17 cellular contexts compared by ENCODE assay signal in genomic region chr2:30371028-30371708, GRCh38.
DNase-seq lines count a peak whose midpoint lies in the region; ATAC-seq, FAIRE-seq and TF ChIP-seq lines count a peak whose summit lies in the region.
"Had no signal": no experiment of that assay in that cellular context is flagged by ENCODE, and none has a peak within 500 bp of the region (broad histone marks: within the 10 kb centered on the region; RNA-seq: fewer than 3 reads in every experiment).

No MANE protein-coding gene starts in this region.

- H3K9me3 ChIP-seq in kidney (ENCODE audit: control insufficient read depth in 1 of 2, low read length in 2 of 2) (no peaks in the 10 kb centered on the region), thoracic aorta (no peaks in the 10 kb centered on the region), upper lobe of left lung (no peaks in the 10 kb centered on the region)

- H3K36me3 ChIP-seq in kidney (ENCODE audit: control insufficient read depth in 1 of 2, insufficient read depth in 2 of 2, low read length in 2 of 2) (no peaks in the 10 kb centered on the region), thoracic aorta (no peaks in the 10 kb centered on the region), upper lobe of left lung (no peaks in the 10 kb centered on the region)

- no peak for TF ChIP-seq CTCF in kidney (IDR thresholded peaks at IDR 0.05; ENCODE audit: borderline replicate concordance, extremely low read depth, insufficient read depth)
- no peak for TF ChIP-seq CTCF in thoracic aorta (IDR thresholded peaks at IDR 0.05)
- no peak for TF ChIP-seq CTCF in upper lobe of left lung (IDR thresholded peaks at IDR 0.05)

- no peak overlapping the region for H3K4me3 Mint-ChIP-seq in activated naive CD8-positive, alpha-beta T cell treated with anti-CD3 and anti-CD28 coated beads, Interleukin-2, amount 50 U/mL, for 24 hours
- H3K4me3 Mint-ChIP-seq in activated naive CD8-positive, alpha-beta T cell treated with anti-CD3 and anti-CD28 coated beads for 36 hours: no peak overlapping the region
- H3K4me3 Mint-ChIP-seq in activated T-helper 1 cell treated with anti-CD3 and anti-CD28 coated beads, Interleukin-12 subunit alpha, Interleukin-12 subunit beta, Interleukin-2, Interleukin-4 antibody, amounts not matched to agents 30 ng/mL and 10 ng/mL and 1 ng/mL, durations not matched to agents 14 hours and 24 hours and 36 hours: no peak overlapping the region
- H3K4me3 Mint-ChIP-seq: CD8-positive, alpha-beta T cell had no signal

- no peaks in the 10 kb centered on the region for H3K27me3 ChIP-seq in thoracic aorta (replicated peaks; ENCODE audit: insufficient read depth)
- H3K27me3 ChIP-seq in upper lobe of left lung: no peaks in the 10 kb centered on the region

- intact Hi-C loops in activated T-helper 1 cell treated with anti-CD3 and anti-CD28 coated beads, Interleukin-12 subunit alpha, Interleukin-12 subunit beta, Interleukin-2, Interleukin-4 antibody, amounts not matched to agents 30 ng/mL and 10 ng/mL and 1 ng/mL, durations not matched to agents 14 hours and 24 hours and 36 hours (cut with micrococcal nuclease): loop anchor here (5.0 kb wide), 2 partner anchors 36 to 101 kb away; no protein-coding TSS in a partner anchor
- intact Hi-C loops in kidney (cut with DNase I): no loop called here

- H3K4me1 Mint-ChIP-seq in activated naive CD8-positive, alpha-beta T cell treated with anti-CD3 and anti-CD28 coated beads, Interleukin-2, amount 50 U/mL, for 24 hours: peaks cover 57% of the 10 kb centered on the region
- H3K4me1 Mint-ChIP-seq in activated naive CD8-positive, alpha-beta T cell treated with anti-CD3 and anti-CD28 coated beads for 36 hours: peaks cover 27% of the 10 kb centered on the region
- peaks cover 44% of the 10 kb centered on the region for H3K4me1 Mint-ChIP-seq in activated T-helper 1 cell treated with anti-CD3 and anti-CD28 coated beads, Interleukin-12 subunit alpha, Interleukin-12 subunit beta, Interleukin-2, Interleukin-4 antibody, amounts not matched to agents 30 ng/mL and 10 ng/mL and 1 ng/mL, durations not matched to agents 14 hours and 24 hours and 36 hours (ENCODE audit: low read depth)

- peak overlapping the region; percentile 53 for H3K27ac Mint-ChIP-seq in activated naive CD8-positive, alpha-beta T cell treated with anti-CD3 and anti-CD28 coated beads, Interleukin-2, amount 50 U/mL, for 24 hours
- H3K27ac Mint-ChIP-seq in activated naive CD8-positive, alpha-beta T cell treated with anti-CD3 and anti-CD28 coated beads for 36 hours: no peak overlapping the region
- H3K27ac Mint-ChIP-seq in activated T-helper 1 cell treated with anti-CD3 and anti-CD28 coated beads, Interleukin-12 subunit alpha, Interleukin-12 subunit beta, Interleukin-2, Interleukin-4 antibody, amounts not matched to agents 30 ng/mL and 10 ng/mL and 1 ng/mL, durations not matched to agents 14 hours and 24 hours and 36 hours: peak overlapping the region; percentile 66
- H3K27ac Mint-ChIP-seq: CD8-positive, alpha-beta T cell had no signal

- no peak for TF ChIP-seq EP300 in upper lobe of left lung (IDR thresholded peaks at IDR 0.05)

- peaks cover 7% of the 10 kb centered on the region for H3K9me3 Mint-ChIP-seq in activated naive CD8-positive, alpha-beta T cell treated with anti-CD3 and anti-CD28 coated beads, Interleukin-2, amount 50 U/mL, for 24 hours
- H3K9me3 Mint-ChIP-seq in activated naive CD8-positive, alpha-beta T cell treated with anti-CD3 and anti-CD28 coated beads for 36 hours: no peaks in the 10 kb centered on the region
- H3K9me3 Mint-ChIP-seq in activated T-helper 1 cell treated with anti-CD3 and anti-CD28 coated beads, Interleukin-12 subunit alpha, Interleukin-12 subunit beta, Interleukin-2, Interleukin-4 antibody, amounts not matched to agents 30 ng/mL and 10 ng/mL and 1 ng/mL, durations not matched to agents 14 hours and 24 hours and 36 hours: no peaks in the 10 kb centered on the region
- H3K9me3 Mint-ChIP-seq: CD8-positive, alpha-beta T cell had no signal

- no peaks in the 10 kb centered on the region for H3K27me3 Mint-ChIP-seq in activated naive CD8-positive, alpha-beta T cell treated with anti-CD3 and anti-CD28 coated beads, Interleukin-2, amount 50 U/mL, for 24 hours
- no peaks in the 10 kb centered on the region for H3K27me3 Mint-ChIP-seq in activated naive CD8-positive, alpha-beta T cell treated with anti-CD3 and anti-CD28 coated beads for 36 hours
- no peaks in the 10 kb centered on the region for H3K27me3 Mint-ChIP-seq in activated T-helper 1 cell treated with anti-CD3 and anti-CD28 coated beads, Interleukin-12 subunit alpha, Interleukin-12 subunit beta, Interleukin-2, Interleukin-4 antibody, amounts not matched to agents 30 ng/mL and 10 ng/mL and 1 ng/mL, durations not matched to agents 14 hours and 24 hours and 36 hours (ENCODE audit: insufficient read depth)

- H3K36me3 Mint-ChIP-seq in activated naive CD8-positive, alpha-beta T cell treated with anti-CD3 and anti-CD28 coated beads, Interleukin-2, amount 50 U/mL, for 24 hours (ENCODE audit: low read depth): no peaks in the 10 kb centered on the region
- H3K36me3 Mint-ChIP-seq in activated naive CD8-positive, alpha-beta T cell treated with anti-CD3 and anti-CD28 coated beads for 36 hours: no peaks in the 10 kb centered on the region
- H3K36me3 Mint-ChIP-seq in activated T-helper 1 cell treated with anti-CD3 and anti-CD28 coated beads, Interleukin-12 subunit alpha, Interleukin-12 subunit beta, Interleukin-2, Interleukin-4 antibody, amounts not matched to agents 30 ng/mL and 10 ng/mL and 1 ng/mL, durations not matched to agents 14 hours and 24 hours and 36 hours (ENCODE audit: low read depth): no peaks in the 10 kb centered on the region
- H3K36me3 Mint-ChIP-seq: CD8-positive, alpha-beta T cell had no signal

- no peak overlapping the region for H3K9ac ChIP-seq in kidney (ENCODE audit: low read length in 2 of 2)

- FAIRE-seq in kidney (lab: Jason Lieb, UNC): no peak
- FAIRE-seq: H1, HTR-8/SVneo, RCC 7860 had no signal

- peaks cover 7 to 17% of the 10 kb centered on the region in 2 donors for H3K4me1 ChIP-seq in kidney (ENCODE audit: control insufficient read depth in 1 of 2, insufficient read depth in 1 of 2, low read depth in 1 of 2, low read length in 2 of 2)
- peaks cover 12 to 63% of the 10 kb centered on the region in 2 donors for H3K4me1 ChIP-seq in thoracic aorta (ENCODE audit: control insufficient read depth in 1 of 2, low read depth in 2 of 2)
- peaks cover 0 to 6% (median 4%) of the 10 kb centered on the region in 4 donors for H3K4me1 ChIP-seq in upper lobe of left lung

- H3K27ac ChIP-seq in kidney (ENCODE audit: low read depth in 2 of 2, low read length in 2 of 2) (peak overlapping the region; percentile 44 to 65), thoracic aorta (peak overlapping the region; percentile 69 to 74), upper lobe of left lung (no peak overlapping the region)

- no peak for ATAC-seq in activated naive CD8-positive, alpha-beta T cell treated with anti-CD3 and anti-CD28 coated beads, Interleukin-2, amount 50 U/mL, for 24 hours
- ATAC-seq in thoracic aorta (ENCODE audit: insufficient number of reproducible peaks, low FRiP score, low read depth): no peak
- ATAC-seq in upper lobe of left lung (ENCODE audit: low FRiP score in 2 of 2): no peak
- ATAC-seq: CD8-positive, alpha-beta T cell had no signal

- DNase-seq in activated naive CD8-positive, alpha-beta T cell treated with anti-CD3 and anti-CD28 coated beads, Interleukin-2, amount 50 U/mL, for 24 hours: no peak
- no peak for DNase-seq in activated naive CD8-positive, alpha-beta T cell treated with anti-CD3 and anti-CD28 coated beads for 36 hours
- DNase-seq in activated T-helper 1 cell treated with anti-CD3 and anti-CD28 coated beads, Interleukin-12 subunit alpha, Interleukin-12 subunit beta, Interleukin-2, Interleukin-4 antibody, amounts not matched to agents 30 ng/mL and 10 ng/mL and 1 ng/mL, durations not matched to agents 14 hours and 24 hours and 36 hours (ENCODE audit: low spot score): no peak
- no peak for DNase-seq in kidney
- DNase-seq in thoracic aorta (ENCODE audit: low spot score): no peak
- no peak for DNase-seq in upper lobe of left lung
- no peak for DNase-seq in NCI-H748 (lab: John Stamatoyannopoulos, UW; ENCODE audit: unreplicated experiment)
- DNase-seq: CD8-positive, alpha-beta T cell; GF-D8; MV-4-11; NCI-H1417 treated with DMSO at 0.1 percent for 48 hours; NCI-H2029; NCI-H2171 treated with DMSO at 0.1 percent for 48 hours; NCI-H510A had no signal

- TF ChIP-seq POLR2A in upper lobe of left lung (IDR thresholded peaks at IDR 0.05): no peak

- 77 to 79% methylated on average over 2 of the region's 2 CpGs for WGBS in upper lobe of left lung, 2 donors

- H3K4me3 ChIP-seq in kidney (ENCODE audit: low read length in 2 of 2) (no peak overlapping the region), thoracic aorta (no peak overlapping the region), upper lobe of left lung (no peak overlapping the region)

Comparison
In these comparisons a context has a peak if more than half of its experiments do, and no peak if none do; other contexts are left out.
1. H3K27ac ChIP-seq: peak in kidney (2 of 2) and thoracic aorta (2 of 2); none in upper lobe of left lung (0 of 4).